2 cellular contexts compared by ENCODE assay signal in the genomic region with DNA sequence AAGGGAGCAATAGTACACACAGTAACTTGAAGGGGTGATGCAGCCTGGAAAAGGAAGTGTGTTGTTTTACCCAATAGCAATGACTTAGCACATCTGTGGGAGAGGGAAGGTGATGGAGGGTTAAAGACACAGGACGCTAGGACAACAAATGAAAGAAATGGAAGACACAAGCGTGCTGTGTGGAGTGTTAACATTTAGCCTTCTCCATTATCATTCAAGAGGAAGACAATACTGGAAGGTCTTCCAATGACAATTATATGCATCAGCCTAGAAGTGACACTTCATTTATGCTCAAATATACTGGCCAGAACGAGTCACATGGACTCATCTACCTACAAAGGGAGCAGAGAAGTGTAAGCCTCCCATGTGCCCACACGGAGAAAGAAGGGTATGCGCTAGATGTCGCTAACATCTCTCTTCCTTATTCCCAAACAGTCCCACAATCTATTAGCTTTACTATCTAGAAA.
TF ChIP-seq lines count a peak whose summit lies in the region.

No MANE protein-coding gene starts in this region.

TF ChIP-seq in GM23338, 12 proteins besides CTCF, POLR2A, EP300 and RAD21:
- TF ChIP-seq NANOG (IDR thresholded peaks at IDR 0.05; ENCODE audit: borderline replicate concordance) (no peak), EZH2phosphoT487 (IDR thresholded peaks at IDR 0.05; ENCODE audit: unreplicated experiment) (no peak), ZNF462 (CRISPR knock-in tag; IDR thresholded peaks at IDR 0.05) (no peak), EZH2 (IDR thresholded peaks at IDR 0.05; ENCODE audit: low read depth, unreplicated experiment) (no peak), CREB1 (CRISPR knock-in tag; IDR thresholded peaks at IDR 0.05; ENCODE audit: low read depth) (no peak), JUNB (IDR thresholded peaks at IDR 0.05; ENCODE audit: unreplicated experiment) (no peak), ETS1 (IDR thresholded peaks at IDR 0.05) (no peak), STAT1 (IDR thresholded peaks at IDR 0.05; ENCODE audit: unreplicated experiment) (no peak)
- TF ChIP-seq, protein P1, sequence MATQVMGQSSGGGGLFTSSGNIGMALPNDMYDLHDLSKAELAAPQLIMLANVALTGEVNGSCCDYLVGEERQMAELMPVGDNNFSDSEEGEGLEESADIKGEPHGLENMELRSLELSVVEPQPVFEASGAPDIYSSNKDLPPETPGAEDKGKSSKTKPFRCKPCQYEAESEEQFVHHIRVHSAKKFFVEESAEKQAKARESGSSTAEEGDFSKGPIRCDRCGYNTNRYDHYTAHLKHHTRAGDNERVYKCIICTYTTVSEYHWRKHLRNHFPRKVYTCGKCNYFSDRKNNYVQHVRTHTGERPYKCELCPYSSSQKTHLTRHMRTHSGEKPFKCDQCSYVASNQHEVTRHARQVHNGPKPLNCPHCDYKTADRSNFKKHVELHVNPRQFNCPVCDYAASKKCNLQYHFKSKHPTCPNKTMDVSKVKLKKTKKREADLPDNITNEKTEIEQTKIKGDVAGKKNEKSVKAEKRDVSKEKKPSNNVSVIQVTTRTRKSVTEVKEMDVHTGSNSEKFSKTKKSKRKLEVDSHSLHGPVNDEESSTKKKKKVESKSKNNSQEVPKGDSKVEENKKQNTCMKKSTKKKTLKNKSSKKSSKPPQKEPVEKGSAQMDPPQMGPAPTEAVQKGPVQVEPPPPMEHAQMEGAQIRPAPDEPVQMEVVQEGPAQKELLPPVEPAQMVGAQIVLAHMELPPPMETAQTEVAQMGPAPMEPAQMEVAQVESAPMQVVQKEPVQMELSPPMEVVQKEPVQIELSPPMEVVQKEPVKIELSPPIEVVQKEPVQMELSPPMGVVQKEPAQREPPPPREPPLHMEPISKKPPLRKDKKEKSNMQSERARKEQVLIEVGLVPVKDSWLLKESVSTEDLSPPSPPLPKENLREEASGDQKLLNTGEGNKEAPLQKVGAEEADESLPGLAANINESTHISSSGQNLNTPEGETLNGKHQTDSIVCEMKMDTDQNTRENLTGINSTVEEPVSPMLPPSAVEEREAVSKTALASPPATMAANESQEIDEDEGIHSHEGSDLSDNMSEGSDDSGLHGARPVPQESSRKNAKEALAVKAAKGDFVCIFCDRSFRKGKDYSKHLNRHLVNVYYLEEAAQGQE (IDR thresholded peaks at IDR 0.05; ENCODE audit: unreplicated experiment) = no peak
TF ChIP-seq in GM23338: peak in this region for 0.

TF ChIP-seq in HepG2, 621 proteins besides CTCF, POLR2A, EP300 and RAD21:
- TF ChIP-seq DNMT3B (CRISPR knock-in tag; conservative IDR thresholded peaks at IDR 0.05) = no peak
- no peak for TF ChIP-seq ZNF792 (CRISPR knock-in tag; IDR thresholded peaks at IDR 0.05)
- no peak for TF ChIP-seq MTA1 (CRISPR knock-in tag; IDR thresholded peaks at IDR 0.05; ENCODE audit: borderline replicate concordance)
- TF ChIP-seq CC2D1A (CRISPR knock-in tag; IDR thresholded peaks at IDR 0.05) = no peak
- TF ChIP-seq HDAC6 (IDR thresholded peaks at IDR 0.05; ENCODE audit: low read depth, low read length) = no peak
